8 cellular contexts compared by ENCODE assay signal in the genomic region with DNA sequence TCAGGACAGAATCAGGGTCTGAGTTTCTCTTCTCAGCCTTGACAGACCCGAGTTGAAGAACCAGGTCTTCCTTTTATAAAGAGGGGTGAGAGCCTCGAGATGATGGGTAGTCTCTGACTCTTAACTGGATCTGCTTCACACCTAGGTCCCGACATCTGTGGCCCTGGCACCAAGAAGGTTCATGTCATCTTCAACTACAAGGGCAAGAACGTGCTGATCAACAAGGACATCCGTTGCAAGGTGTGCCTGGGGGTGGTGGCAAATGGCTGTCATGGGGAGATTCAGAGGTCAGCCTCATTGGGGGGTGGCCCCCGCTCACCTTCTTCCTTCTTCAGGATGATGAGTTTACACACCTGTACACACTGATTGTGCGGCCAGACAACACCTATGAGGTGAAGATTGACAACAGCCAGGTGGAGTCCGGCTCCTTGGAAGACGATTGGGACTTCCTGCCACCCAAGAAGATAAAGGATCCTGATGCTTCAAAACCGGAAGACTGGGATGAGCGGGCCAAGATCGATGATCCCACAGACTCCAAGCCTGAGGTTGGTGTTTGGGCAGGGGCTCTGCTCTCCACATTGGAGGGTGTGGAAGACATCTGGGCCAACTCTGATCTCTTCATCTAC. TPM values are rescaled to one million over a fixed set of nuclear protein-coding genes. Genes with fewer than 3 reads are reported as not detected.
DNase-seq lines count a peak whose midpoint lies in the region; ATAC-seq and TF ChIP-seq lines count a peak whose summit lies in the region.

No MANE protein-coding gene starts in this region.

- H3K4me3 Mint-ChIP-seq in CD4-positive, alpha-beta T cell: peak overlapping the region; percentile 94
- peak overlapping the region; percentile 93 to 99 for H3K4me3 Mint-ChIP-seq in effector memory CD8-positive, alpha-beta T cell
- peak overlapping the region; percentile 100 for H3K4me3 Mint-ChIP-seq in neural progenitor cell

- H3K36me3 ChIP-seq in NT2/D1 (ENCODE audit: insufficient read depth, insufficient read length, low read length) (peaks cover 61% of the 10 kb centered on the region), neural progenitor cell (peaks cover 10% of the 10 kb centered on the region)

- DNase-seq in CD4-positive, alpha-beta T cell: no peak
- DNase-seq in NT2/D1 (ENCODE audit: low read depth, low spot score): no peak
- DNase-seq in effector memory CD8-positive, alpha-beta T cell: no peak
- DNase-seq in neural progenitor cell (ENCODE audit: low spot score): no peak
- DNase-seq in NCI-H2081 (lab: John Stamatoyannopoulos, UW): no peak
- DNase-seq in CD1c-positive myeloid dendritic cell (ENCODE audit: extremely low spot score): no peak
- no peak for DNase-seq in NAMALWA (ENCODE audit: low spot score)

- H2AFZ ChIP-seq in neural progenitor cell (replicated peaks): no peak overlapping the region

- peaks cover 11% of the 10 kb centered on the region for H3K4me1 ChIP-seq in NT2/D1 (ENCODE audit: insufficient read depth, insufficient read length)
- peaks cover 20% of the 10 kb centered on the region for H3K4me1 ChIP-seq in neural progenitor cell

- H3K4me3 ChIP-seq in NT2/D1 (ENCODE audit: insufficient read length, low read depth) (peak overlapping the region; percentile 79), neural progenitor cell (peak overlapping the region; percentile 97)

- peak overlapping the region; percentile 86 for H3K4me2 ChIP-seq in neural progenitor cell

- intact Hi-C loops in CD4-positive, alpha-beta T cell (cut with DNase I, micrococcal nuclease): loop anchor here (2.0 to 10.0 kb wide), 4 partner anchors 49 to 205 kb away; a partner anchor contains a TSS

- H3K9ac ChIP-seq in NT2/D1 (ENCODE audit: insufficient read length, low read depth) (peak overlapping the region; percentile 58), neural progenitor cell (no peak overlapping the region)

- H3K79me2 ChIP-seq in neural progenitor cell (ENCODE audit: low read depth): peaks cover 37% of the 10 kb centered on the region

- peaks cover 80% of the 10 kb centered on the region for H3F3A ChIP-seq in neural progenitor cell (ENCODE audit: low read depth)

- CTCF ChIA-PET in CD4-positive, alpha-beta T cell (lab: Charles Lee): interaction anchor here (2.6 to 3.3 kb wide), 2 partner anchors 25 to 55 kb away, joined by 9 to 25 read pairs; no protein-coding TSS in a partner anchor

- H3K27me3 Mint-ChIP-seq in CD4-positive, alpha-beta T cell: no peaks in the 10 kb centered on the region
- H3K27me3 Mint-ChIP-seq in effector memory CD8-positive, alpha-beta T cell: no peaks in the 10 kb centered on the region
- peaks cover 19% of the 10 kb centered on the region for H3K27me3 Mint-ChIP-seq in neural progenitor cell (ENCODE audit: insufficient read depth, low read depth)

- no peaks in the 10 kb centered on the region for H3K9me3 ChIP-seq in CD4-positive, alpha-beta T cell (ENCODE audit: control insufficient read depth, low read length)
- H3K9me3 ChIP-seq in NT2/D1 (ENCODE audit: insufficient read depth, low read length) (no peaks in the 10 kb centered on the region), neural progenitor cell (ENCODE audit: low read depth) (no peaks in the 10 kb centered on the region)

- H3K27me3 ChIP-seq in CD4-positive, alpha-beta T cell (ENCODE audit: control insufficient read depth, insufficient read depth, low read length): no peaks in the 10 kb centered on the region
- H3K27me3 ChIP-seq in NT2/D1 (ENCODE audit: insufficient read depth, insufficient read length) (no peaks in the 10 kb centered on the region), neural progenitor cell (no peaks in the 10 kb centered on the region)

- TF ChIP-seq CTCF in CD4-positive, alpha-beta T cell (IDR thresholded peaks at IDR 0.05): no peak
- TF ChIP-seq CTCF in neural progenitor cell (IDR thresholded peaks at IDR 0.05): no peak

- no peak for ATAC-seq in CD4-positive, alpha-beta T cell (ENCODE audit: poor library complexity)
- no peak for ATAC-seq in effector memory CD8-positive, alpha-beta T cell (replicated peaks)
- ATAC-seq in HG03571 (IDR thresholded peaks at IDR 0.05; ENCODE audit: unreplicated experiment): no peak

- H3K4me1 Mint-ChIP-seq in CD4-positive, alpha-beta T cell (ENCODE audit: low read depth): peaks cover 57% of the 10 kb centered on the region
- H3K4me1 Mint-ChIP-seq in effector memory CD8-positive, alpha-beta T cell (ENCODE audit: low read depth in 2 of 2): peaks cover 38 to 44% of the 10 kb centered on the region in 2 donors
- peaks cover 39% of the 10 kb centered on the region for H3K4me1 Mint-ChIP-seq in neural progenitor cell

- H3K36me3 Mint-ChIP-seq in CD4-positive, alpha-beta T cell (ENCODE audit: low read depth): peaks cover 69% of the 10 kb centered on the region
- peaks cover 74% of the 10 kb centered on the region for H3K36me3 Mint-ChIP-seq in effector memory CD8-positive, alpha-beta T cell (ENCODE audit: insufficient read depth)
- H3K36me3 Mint-ChIP-seq in neural progenitor cell: peaks cover 38% of the 10 kb centered on the region

- H3K27ac Mint-ChIP-seq in CD4-positive, alpha-beta T cell: peak overlapping the region; percentile 93
- H3K27ac Mint-ChIP-seq in effector memory CD8-positive, alpha-beta T cell: peak overlapping the region; percentile 95 to 98
- H3K27ac Mint-ChIP-seq in neural progenitor cell: peak overlapping the region; percentile 92

- peaks cover 22% of the 10 kb centered on the region for H4K20me1 ChIP-seq in neural progenitor cell (ENCODE audit: low read depth)

- no peaks in the 10 kb centered on the region for H3K9me3 Mint-ChIP-seq in CD4-positive, alpha-beta T cell
- no peaks in the 10 kb centered on the region for H3K9me3 Mint-ChIP-seq in effector memory CD8-positive, alpha-beta T cell
- no peaks in the 10 kb centered on the region for H3K9me3 Mint-ChIP-seq in neural progenitor cell

- H3K27ac ChIP-seq in CD4-positive, alpha-beta T cell (ENCODE audit: low read depth, low read length): peak overlapping the region; percentile 29
- H3K27ac ChIP-seq in neural progenitor cell: no peak overlapping the region

- POLR2A ChIA-PET in CD4-positive, alpha-beta T cell (lab: Charles Lee): interaction anchor here (0.6 to 3.3 kb wide), 2 partner anchors 26 to 111 kb away, joined by 3 to 24 read pairs; no protein-coding TSS in a partner anchor

RNA-seq across cellular contexts. Expression of a gene that starts 1.6 kb away (rescaled TPM):
- 100 to 1,000 TPM; 558 to 559 TPM for total RNA-seq in CD4-positive, alpha-beta T cell
- total RNA-seq in neural progenitor cell (ENCODE audit: low replicate concordance): 437 and 569 TPM in 2 replicates

RNA-seq across cellular contexts. Expression of a gene that starts 5.6 kb away (rescaled TPM):
- total RNA-seq in CD4-positive, alpha-beta T cell: 10 to 100 TPM; 90.0 to 92.7 TPM
- total RNA-seq in neural progenitor cell (ENCODE audit: low replicate concordance): 37.7 and 54.9 TPM in 2 replicates

RNA-seq across cellular contexts. Expression of a gene that starts 6.5 kb away (rescaled TPM):
- total RNA-seq in CD4-positive, alpha-beta T cell: 10 to 100 TPM; 17.2 TPM
- 21.4 and 51.6 TPM in 2 replicates for total RNA-seq in neural progenitor cell (ENCODE audit: low replicate concordance)

RNA-seq across cellular contexts. Expression of a gene that starts 17.0 kb away (rescaled TPM):
- 10 to 100 TPM; 12.1 to 12.8 TPM for total RNA-seq in CD4-positive, alpha-beta T cell
- 17.1 and 42.2 TPM in 2 replicates for total RNA-seq in neural progenitor cell (ENCODE audit: low replicate concordance)

RNA-seq across cellular contexts. Expression of a gene that starts 20.9 kb away (rescaled TPM):
- 1 to 10 TPM; 2.1 to 3.5 TPM for total RNA-seq in CD4-positive, alpha-beta T cell
- total RNA-seq in neural progenitor cell (ENCODE audit: low replicate concordance): 1.8 and 6.4 TPM in 2 replicates
